ENCODE assay signal across 9 cellular contexts in the genomic region with DNA sequence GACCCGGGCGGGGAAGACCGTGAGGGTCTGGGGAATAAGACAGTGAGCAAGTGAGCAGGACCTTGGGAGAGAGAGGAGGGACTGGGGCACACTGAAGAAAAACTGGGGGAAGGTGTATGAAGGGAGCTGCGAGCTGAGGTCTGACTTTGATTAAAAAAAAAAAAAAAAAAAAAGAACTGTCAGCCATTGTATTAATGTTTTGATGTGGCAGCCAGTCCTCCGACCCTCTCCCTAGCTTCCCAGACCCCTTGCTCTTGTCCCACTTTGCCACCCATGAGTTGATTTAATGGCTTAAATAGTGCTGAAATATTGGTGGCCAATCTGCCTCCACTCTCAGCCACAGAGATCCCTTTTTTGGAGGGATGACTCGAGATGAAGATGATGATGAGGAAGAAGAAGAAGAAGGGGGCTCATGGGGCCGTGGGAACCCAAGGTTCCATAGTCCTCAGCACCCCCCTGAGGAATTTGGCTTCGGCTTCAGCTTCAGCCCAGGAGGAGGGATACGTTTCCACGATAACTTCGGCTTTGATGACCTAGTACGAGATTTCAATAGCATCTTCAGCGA. TPM values are rescaled to one million over a fixed set of nuclear protein-coding genes. Genes with fewer than 3 reads are reported as not detected.
DNase-seq lines count a peak whose midpoint lies in the region; ATAC-seq, FAIRE-seq and TF ChIP-seq lines count a peak whose summit lies in the region.
"Had no signal": no experiment of that assay in that cellular context is flagged by ENCODE, and none has a peak within 500 bp of the region (broad histone marks: within the 10 kb centered on the region; RNA-seq: fewer than 3 reads in every experiment).

No MANE protein-coding gene starts in this region.

- H3K4me3 ChIP-seq in A549 (peak overlapping the region; percentile 89), HUES64 (ENCODE audit: low read length) (peak overlapping the region; percentile 79), mucosa of rectum (ENCODE audit: low read length in 2 of 2) (peak overlapping the region; percentile 80 to 96)

- in situ Hi-C loops in G401 (cut with HindIII; ENCODE audit: low sequenced_read_pairs) = no loop called here

- POLR2A ChIA-PET in A549 (lab: Yijun Ruan, JAX) = interaction anchor here (0.5 to 0.6 kb wide), 2 partner anchors 24 to 139 kb away, joined by 3 to 4 read pairs; no protein-coding TSS in a partner anchor

- peak overlapping the region; percentile 84 for H3K9ac ChIP-seq in HUES64 (ENCODE audit: low read depth, low read length)
- H3K9ac ChIP-seq in mucosa of rectum (ENCODE audit: low read depth in 1 of 2, low read length in 2 of 2) = peak overlapping the region; percentile 86 to 94

- TF ChIP-seq EP300 in A549 (IDR thresholded peaks at IDR 0.05) = no peak

- CTCF ChIA-PET in A549 (lab: Yijun Ruan, JAX) = interaction anchor here (0.7 to 3.4 kb wide), 16 partner anchors 8 to 763 kb away, joined by 3 to 20 read pairs (median 4); partner anchors contain the start of genes ATP8B2 and DENND4B

- no peak for TF ChIP-seq POLR2A in A549 (IDR thresholded peaks at IDR 0.05; ENCODE audit: low read length)

- 43% methylated on average over 13 of the region's 13 CpGs for WGBS in A549 (ENCODE audit: missing lambda C conversion rate)
- WGBS in HUES64 = 61% methylated on average over 12 of the region's 13 CpGs

- H3K9me3 ChIP-seq in A549 = no peaks in the 10 kb centered on the region
- H3K9me3 ChIP-seq in HUES64 (ENCODE audit: insufficient read depth, low read depth, low read length) = no peaks in the 10 kb centered on the region
- no peaks in the 10 kb centered on the region for H3K9me3 ChIP-seq in mucosa of rectum (ENCODE audit: control insufficient read depth in 2 of 2, low read length in 2 of 2)

- no peak for TF ChIP-seq CTCF in A549 (IDR thresholded peaks at IDR 0.05)

- no peak for TF ChIP-seq RAD21 in A549 (conservative IDR thresholded peaks at IDR 0.05 in 1 of 2, IDR thresholded peaks at IDR 0.05 in 1 of 2)

- peak overlapping the region; percentile 93 for H3K4me2 ChIP-seq in A549

- no peak for FAIRE-seq in A549 (lab: Jason Lieb, UNC)

- H3K27me3 ChIP-seq in HUES64 (ENCODE audit: insufficient read depth, low read length) (no peaks in the 10 kb centered on the region), mucosa of rectum (ENCODE audit: control insufficient read depth in 2 of 2, insufficient read depth in 2 of 2, low read length in 2 of 2) (no peaks in the 10 kb centered on the region)

- H3K4me3 Mint-ChIP-seq in central memory CD8-positive, alpha-beta T cell = peak overlapping the region; percentile 98

- DNase-seq in A549 (ENCODE audit: low read depth in 1 of 2, low spot score in 1 of 2) (no peak), DMS153 (lab: John Stamatoyannopoulos, UW) (no peak), G401 (ENCODE audit: low spot score) (no peak)
- no peak for DNase-seq in central memory CD8-positive, alpha-beta T cell (ENCODE audit: low spot score in 2 of 2)

- peaks cover 41% of the 10 kb centered on the region for H3K36me3 Mint-ChIP-seq in central memory CD8-positive, alpha-beta T cell (ENCODE audit: insufficient read depth)

- H3K9me3 Mint-ChIP-seq in central memory CD8-positive, alpha-beta T cell = no peaks in the 10 kb centered on the region

- H3K4me1 ChIP-seq in A549 = peaks cover 15% of the 10 kb centered on the region
- H3K4me1 ChIP-seq in HUES64 (ENCODE audit: insufficient read depth, low read length) = peaks cover 4% of the 10 kb centered on the region; the same call in 1 of the 2 replicates
- H3K4me1 ChIP-seq in mucosa of rectum (ENCODE audit: control insufficient read depth in 2 of 2, insufficient read depth in 2 of 2, low read length in 2 of 2) = peaks cover 6 to 12% of the 10 kb centered on the region in 2 donors

- H3K27me3 Mint-ChIP-seq in central memory CD8-positive, alpha-beta T cell = no peaks in the 10 kb centered on the region

- peaks cover 29% of the 10 kb centered on the region for H3K4me1 Mint-ChIP-seq in central memory CD8-positive, alpha-beta T cell

- H3K27ac ChIP-seq in A549 (peak overlapping the region; percentile 92 to 94), HUES64 (ENCODE audit: low read depth, low read length) (peak overlapping the region; percentile 88), mucosa of rectum (ENCODE audit: low read depth in 2 of 2, low read length in 2 of 2) (peak overlapping the region; percentile 87 to 92)

- ATAC-seq in A549 (no peak; a peak in 1 of 6 replicates), GM18858 (IDR thresholded peaks at IDR 0.05; ENCODE audit: unreplicated experiment) (no peak), GM18861 (IDR thresholded peaks at IDR 0.05; ENCODE audit: unreplicated experiment) (no peak)
- no peak for ATAC-seq in central memory CD8-positive, alpha-beta T cell (replicated peaks; ENCODE audit: extremely low read depth, poor library complexity, severe bottlenecking)

- H3K36me3 ChIP-seq in HUES64 (ENCODE audit: insufficient read depth, low read length) (peaks cover 46% of the 10 kb centered on the region), mucosa of rectum (ENCODE audit: control insufficient read depth in 2 of 2, insufficient read depth in 2 of 2, low read length in 2 of 2) (peaks cover 20 to 30% of the 10 kb centered on the region in 2 donors)

- H3K27ac Mint-ChIP-seq in central memory CD8-positive, alpha-beta T cell (ENCODE audit: low read depth) = peak overlapping the region; percentile 99

TF ChIP-seq in A549, 52 proteins besides CTCF, POLR2A, EP300 and RAD21:
- TF ChIP-seq CEBPB (IDR thresholded peaks at IDR 0.05) (peak; percentile 25 to 49; a peak in 1 of 4 replicates), TFCP2L1 (CRISPR knock-in tag; IDR thresholded peaks at IDR 0.05) (no peak), JUN (IDR thresholded peaks at IDR 0.05) (no peak)

RNA-seq across cellular contexts. Expression of gene HAX1, which starts 0.7 kb away (rescaled TPM):
- polyA plus RNA-seq in A549 (2011; rRNA removed) (123 and 130 TPM in 2 replicates), A549 (2017; fragmentation: RNase III; extraction: RNeasy Plus Mini Kit Qiagen cat#74134 plus additional on column Dnase treatment) (75.2 to 83.8 TPM (median 78.4 TPM) in 3 replicates)
- 96.6 and 104 TPM in 2 replicates for polyA plus RNA-seq in A549 (2012; cell fraction: cytosol; rRNA removed)
- 61.2 and 85.7 TPM in 2 replicates for polyA plus RNA-seq in A549 (2012; cell fraction: nucleus; rRNA removed)
- 73.1 and 88.4 TPM in 2 replicates for polyA minus RNA-seq in A549 (2011; rRNA and poly(A)+ RNA removed)
- 56.3 TPM for polyA plus RNA-seq in HUES64 (2013, experiment 1 of 2)
- 64.3 TPM for polyA plus RNA-seq in HUES64 (2013, experiment 2 of 2)
- 63.8 and 85.6 TPM in 2 replicates for total RNA-seq in G401 (2014; rRNA removed; shearing (Covaris generic))

RNA-seq across cellular contexts. Expression of gene AQP10, which starts 47.8 kb away (rescaled TPM):
- polyA plus RNA-seq in A549 (2011; rRNA removed) (not detected in 2 replicates), A549 (2017; fragmentation: RNase III; extraction: RNeasy Plus Mini Kit Qiagen cat#74134 plus additional on column Dnase treatment) (not detected in 3 replicates)
- not detected in 2 replicates for polyA plus RNA-seq in A549 (2012; cell fraction: cytosol; rRNA removed)
- polyA plus RNA-seq in A549 (2012; cell fraction: nucleus; rRNA removed) = not detected in 2 replicates
- polyA minus RNA-seq in A549 (2011; rRNA and poly(A)+ RNA removed) = not detected in 2 replicates
- not detected for polyA plus RNA-seq in HUES64 (2013, experiment 1 of 2)
- polyA plus RNA-seq in HUES64 (2013, experiment 2 of 2) = 0.38 TPM
- 0.24 TPM in 1 of 2 replicates, not detected in the other for total RNA-seq in G401 (2014; rRNA removed; shearing (Covaris generic))
- total RNA-seq: activated CD8-positive, alpha-beta memory T cell treated with anti-CD3 and anti-CD28 coated beads for 36 hours had no signal

RNA-seq across cellular contexts. Expression of gene ATP8B2, which starts 52.2 kb away (rescaled TPM):
- polyA plus RNA-seq in A549 (2011; rRNA removed) = 12.7 and 17.2 TPM in 2 replicates
- 19.2 and 28.5 TPM in 2 replicates for polyA plus RNA-seq in A549 (2012; cell fraction: cytosol; rRNA removed)
- polyA plus RNA-seq in A549 (2012; cell fraction: nucleus; rRNA removed) = 50.9 and 58.8 TPM in 2 replicates
- polyA plus RNA-seq in A549 (2017; fragmentation: RNase III; extraction: RNeasy Plus Mini Kit Qiagen cat#74134 plus additional on column Dnase treatment) = 13.2 to 17.6 TPM (median 17.5 TPM) in 3 replicates
- polyA minus RNA-seq in A549 (2011; rRNA and poly(A)+ RNA removed) = 15.9 and 26.7 TPM in 2 replicates
- 22.6 TPM for polyA plus RNA-seq in HUES64 (2013, experiment 1 of 2)
- polyA plus RNA-seq in HUES64 (2013, experiment 2 of 2) = 25.2 TPM
- 66.6 and 73.8 TPM in 2 replicates for total RNA-seq in G401 (2014; rRNA removed; shearing (Covaris generic))

RNA-seq across cellular contexts. Expression of gene UBAP2L, which starts 52.3 kb away (rescaled TPM):
- polyA plus RNA-seq in A549 (2011; rRNA removed) (137 and 169 TPM in 2 replicates), A549 (2017; fragmentation: RNase III; extraction: RNeasy Plus Mini Kit Qiagen cat#74134 plus additional on column Dnase treatment) (155 to 169 TPM (median 159 TPM) in 3 replicates)
- 133 and 171 TPM in 2 replicates for polyA plus RNA-seq in A549 (2012; cell fraction: cytosol; rRNA removed)
- polyA plus RNA-seq in A549 (2012; cell fraction: nucleus; rRNA removed) = 375 and 398 TPM in 2 replicates
- 124 and 127 TPM in 2 replicates for polyA minus RNA-seq in A549 (2011; rRNA and poly(A)+ RNA removed)
- polyA plus RNA-seq in HUES64 (2013, experiment 1 of 2) = 166 TPM
- polyA plus RNA-seq in HUES64 (2013, experiment 2 of 2) = 150 TPM
- 120 and 209 TPM in 2 replicates for total RNA-seq in G401 (2014; rRNA removed; shearing (Covaris generic))
